Comparison of ENCODE assay signal across 1 cellular context in the genomic region with DNA sequence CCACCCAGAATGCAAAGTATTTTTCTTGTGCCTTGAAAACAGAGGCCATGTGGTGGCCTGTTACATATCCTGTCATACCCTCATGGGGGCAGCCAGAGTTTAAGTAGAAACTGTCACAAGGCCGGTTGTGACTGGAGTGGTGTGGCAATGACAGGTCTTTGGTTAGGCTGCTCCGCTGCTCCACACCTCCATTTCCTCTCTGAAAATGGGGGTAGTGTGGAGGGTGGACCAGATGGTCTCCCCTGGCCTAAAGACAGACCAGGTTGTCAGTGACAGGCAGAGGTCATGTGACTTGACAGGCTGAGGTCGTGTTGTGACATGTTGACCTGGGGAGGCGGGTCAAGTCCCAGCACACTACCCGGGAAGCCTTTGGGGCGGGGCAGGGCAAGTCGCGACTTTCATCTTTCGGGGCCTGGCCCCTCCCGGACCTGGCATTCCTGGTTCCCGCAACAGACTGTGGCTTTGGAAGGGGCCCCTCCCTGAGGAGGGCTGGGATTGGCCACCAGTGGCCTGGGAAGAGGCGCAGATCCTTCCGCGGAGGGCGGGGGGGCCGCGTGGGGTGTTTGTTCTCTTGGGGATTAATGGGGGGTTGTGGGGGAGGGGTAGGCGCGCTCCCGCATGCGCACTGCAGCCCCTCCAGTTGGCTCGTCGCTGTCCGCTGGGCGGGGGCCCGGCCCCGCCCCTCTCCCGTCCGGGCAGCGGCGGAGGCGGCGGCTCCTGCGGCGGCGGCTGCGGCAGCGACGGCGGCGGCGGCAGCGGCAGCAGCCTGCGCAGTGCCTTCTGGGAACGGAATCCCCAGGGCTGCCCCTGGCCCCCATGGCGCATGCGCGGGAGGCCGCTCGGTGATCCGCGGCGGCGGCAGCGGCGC.
TF ChIP-seq lines count a peak whose summit lies in the region.

MBD6 (plus strand) TSS at position 806 of the 868 bp plus-strand sequence. CDS start 1,480 bp downstream, outside the sequence.

TF ChIP-seq in HepG2, 621 proteins besides CTCF, POLR2A, EP300 and RAD21 (continued from another document and continues in another):
- no peak for TF ChIP-seq CBX5 (CRISPR knock-in tag; IDR thresholded peaks at IDR 0.05; ENCODE audit: borderline replicate concordance)
- peak; percentile 63 for TF ChIP-seq NFYB (CRISPR knock-in tag; IDR thresholded peaks at IDR 0.05)
- TF ChIP-seq DMAP1 (CRISPR knock-in tag; IDR thresholded peaks at IDR 0.05): peak; percentile 54
- peak; percentile 72; the same call in 1 of the 2 replicates for TF ChIP-seq MXD4 (CRISPR knock-in tag; IDR thresholded peaks at IDR 0.05)
- TF ChIP-seq BCL6 (CRISPR knock-in tag; IDR thresholded peaks at IDR 0.05): peak; percentile 62
- 0 out of 2 replicates have a peak, but pooled peaks have one; percentile 49 for TF ChIP-seq KDM6A (CRISPR knock-in tag; IDR thresholded peaks at IDR 0.05; ENCODE audit: low read depth)
- TF ChIP-seq PHF21A (CRISPR knock-in tag; IDR thresholded peaks at IDR 0.05): peak; percentile 74
- TF ChIP-seq MEIS1 (CRISPR knock-in tag; IDR thresholded peaks at IDR 0.05; ENCODE audit: borderline replicate concordance): peak; percentile 98; the same call in 1 of the 2 replicates
- TF ChIP-seq SNRNP70 (IDR thresholded peaks at IDR 0.05; ENCODE audit: low read depth, low read length): no peak
- TF ChIP-seq MYC (CRISPR knock-in tag; IDR thresholded peaks at IDR 0.05; ENCODE audit: borderline replicate concordance): peak; percentile 50
- TF ChIP-seq, protein P1, sequence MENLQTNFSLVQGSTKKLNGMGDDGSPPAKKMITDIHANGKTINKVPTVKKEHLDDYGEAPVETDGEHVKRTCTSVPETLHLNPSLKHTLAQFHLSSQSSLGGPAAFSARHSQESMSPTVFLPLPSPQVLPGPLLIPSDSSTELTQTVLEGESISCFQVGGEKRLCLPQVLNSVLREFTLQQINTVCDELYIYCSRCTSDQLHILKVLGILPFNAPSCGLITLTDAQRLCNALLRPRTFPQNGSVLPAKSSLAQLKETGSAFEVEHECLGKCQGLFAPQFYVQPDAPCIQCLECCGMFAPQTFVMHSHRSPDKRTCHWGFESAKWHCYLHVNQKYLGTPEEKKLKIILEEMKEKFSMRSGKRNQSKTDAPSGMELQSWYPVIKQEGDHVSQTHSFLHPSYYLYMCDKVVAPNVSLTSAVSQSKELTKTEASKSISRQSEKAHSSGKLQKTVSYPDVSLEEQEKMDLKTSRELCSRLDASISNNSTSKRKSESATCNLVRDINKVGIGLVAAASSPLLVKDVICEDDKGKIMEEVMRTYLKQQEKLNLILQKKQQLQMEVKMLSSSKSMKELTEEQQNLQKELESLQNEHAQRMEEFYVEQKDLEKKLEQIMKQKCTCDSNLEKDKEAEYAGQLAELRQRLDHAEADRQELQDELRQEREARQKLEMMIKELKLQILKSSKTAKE (CRISPR knock-in tag; IDR thresholded peaks at IDR 0.05; ENCODE audit: borderline replicate concordance): peak; percentile 77
- TF ChIP-seq ONECUT2 (CRISPR knock-in tag; IDR thresholded peaks at IDR 0.05): no peak
- peak; percentile 85 for TF ChIP-seq RBFOX2 (IDR thresholded peaks at IDR 0.05; ENCODE audit: low read depth, low read length)
- TF ChIP-seq, protein P2, sequence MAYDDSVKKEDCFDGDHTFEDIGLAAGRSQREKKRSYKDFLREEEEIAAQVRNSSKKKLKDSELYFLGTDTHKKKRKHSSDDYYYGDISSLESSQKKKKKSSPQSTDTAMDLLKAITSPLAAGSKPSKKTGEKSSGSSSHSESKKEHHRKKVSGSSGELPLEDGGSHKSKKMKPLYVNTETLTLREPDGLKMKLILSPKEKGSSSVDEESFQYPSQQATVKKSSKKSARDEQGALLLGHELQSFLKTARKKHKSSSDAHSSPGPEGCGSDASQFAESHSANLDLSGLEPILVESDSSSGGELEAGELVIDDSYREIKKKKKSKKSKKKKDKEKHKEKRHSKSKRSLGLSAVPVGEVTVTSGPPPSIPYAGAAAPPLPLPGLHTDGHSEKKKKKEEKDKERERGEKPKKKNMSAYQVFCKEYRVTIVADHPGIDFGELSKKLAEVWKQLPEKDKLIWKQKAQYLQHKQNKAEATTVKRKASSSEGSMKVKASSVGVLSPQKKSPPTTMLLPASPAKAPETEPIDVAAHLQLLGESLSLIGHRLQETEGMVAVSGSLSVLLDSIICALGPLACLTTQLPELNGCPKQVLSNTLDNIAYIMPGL (CRISPR knock-in tag; IDR thresholded peaks at IDR 0.05; ENCODE audit: borderline replicate concordance in 1 of 2, low read depth in 1 of 2): peak in 1 of 2 experiments; percentile 86; a peak in 1 of 4 replicates
- no peak for TF ChIP-seq ATF7 (IDR thresholded peaks at IDR 0.05)
- TF ChIP-seq ATF7 (CRISPR knock-in tag; IDR thresholded peaks at IDR 0.05): peak; percentile 92
- TF ChIP-seq RFX3 (CRISPR knock-in tag; IDR thresholded peaks at IDR 0.05): no peak
- no peak for TF ChIP-seq ZNF335 (CRISPR knock-in tag; IDR thresholded peaks at IDR 0.05)
- TF ChIP-seq, protein P3, sequence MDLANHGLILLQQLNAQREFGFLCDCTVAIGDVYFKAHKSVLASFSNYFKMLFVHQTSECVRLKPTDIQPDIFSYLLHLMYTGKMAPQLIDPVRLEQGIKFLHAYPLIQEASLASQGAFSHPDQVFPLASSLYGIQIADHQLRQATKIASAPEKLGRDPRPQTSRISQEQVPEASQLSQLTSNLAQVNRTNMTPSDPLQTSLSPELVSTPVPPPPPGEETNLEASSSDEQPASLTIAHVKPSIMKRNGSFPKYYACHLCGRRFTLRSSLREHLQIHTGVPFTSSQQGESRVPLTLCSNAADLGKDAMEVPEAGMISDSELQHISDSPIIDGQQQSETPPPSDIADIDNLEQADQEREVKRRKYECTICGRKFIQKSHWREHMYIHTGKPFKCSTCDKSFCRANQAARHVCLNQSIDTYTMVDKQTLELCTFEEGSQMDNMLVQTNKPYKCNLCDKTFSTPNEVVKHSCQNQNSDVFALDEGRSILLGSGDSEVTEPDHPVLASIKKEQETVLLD (CRISPR knock-in tag; IDR thresholded peaks at IDR 0.05; ENCODE audit: low read depth): peak; percentile 98
- TF ChIP-seq CCAR2 (optimal IDR thresholded peaks at IDR 0.05; ENCODE audit: low read depth, low read length): peak; percentile 82
- TF ChIP-seq, protein P4, sequence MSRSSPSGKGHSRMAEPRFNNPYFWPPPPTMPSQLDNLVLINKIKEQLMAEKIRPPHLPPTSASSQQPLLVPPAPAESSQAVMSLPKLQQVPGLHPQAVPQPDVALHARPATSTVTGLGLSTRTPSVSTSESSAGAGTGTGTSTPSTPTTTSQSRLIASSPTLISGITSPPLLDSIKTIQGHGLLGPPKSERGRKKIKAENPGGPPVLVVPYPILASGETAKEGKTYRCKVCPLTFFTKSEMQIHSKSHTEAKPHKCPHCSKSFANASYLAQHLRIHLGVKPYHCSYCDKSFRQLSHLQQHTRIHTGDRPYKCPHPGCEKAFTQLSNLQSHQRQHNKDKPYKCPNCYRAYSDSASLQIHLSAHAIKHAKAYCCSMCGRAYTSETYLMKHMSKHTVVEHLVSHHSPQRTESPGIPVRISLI (CRISPR knock-in tag; IDR thresholded peaks at IDR 0.05; ENCODE audit: borderline replicate concordance): peak; percentile 46; the same call in 1 of the 2 replicates
- TF ChIP-seq ATF2 (CRISPR knock-in tag; IDR thresholded peaks at IDR 0.05): 0 out of 2 replicates have a peak, but pooled peaks have one; percentile 15
- TF ChIP-seq, protein P5, sequence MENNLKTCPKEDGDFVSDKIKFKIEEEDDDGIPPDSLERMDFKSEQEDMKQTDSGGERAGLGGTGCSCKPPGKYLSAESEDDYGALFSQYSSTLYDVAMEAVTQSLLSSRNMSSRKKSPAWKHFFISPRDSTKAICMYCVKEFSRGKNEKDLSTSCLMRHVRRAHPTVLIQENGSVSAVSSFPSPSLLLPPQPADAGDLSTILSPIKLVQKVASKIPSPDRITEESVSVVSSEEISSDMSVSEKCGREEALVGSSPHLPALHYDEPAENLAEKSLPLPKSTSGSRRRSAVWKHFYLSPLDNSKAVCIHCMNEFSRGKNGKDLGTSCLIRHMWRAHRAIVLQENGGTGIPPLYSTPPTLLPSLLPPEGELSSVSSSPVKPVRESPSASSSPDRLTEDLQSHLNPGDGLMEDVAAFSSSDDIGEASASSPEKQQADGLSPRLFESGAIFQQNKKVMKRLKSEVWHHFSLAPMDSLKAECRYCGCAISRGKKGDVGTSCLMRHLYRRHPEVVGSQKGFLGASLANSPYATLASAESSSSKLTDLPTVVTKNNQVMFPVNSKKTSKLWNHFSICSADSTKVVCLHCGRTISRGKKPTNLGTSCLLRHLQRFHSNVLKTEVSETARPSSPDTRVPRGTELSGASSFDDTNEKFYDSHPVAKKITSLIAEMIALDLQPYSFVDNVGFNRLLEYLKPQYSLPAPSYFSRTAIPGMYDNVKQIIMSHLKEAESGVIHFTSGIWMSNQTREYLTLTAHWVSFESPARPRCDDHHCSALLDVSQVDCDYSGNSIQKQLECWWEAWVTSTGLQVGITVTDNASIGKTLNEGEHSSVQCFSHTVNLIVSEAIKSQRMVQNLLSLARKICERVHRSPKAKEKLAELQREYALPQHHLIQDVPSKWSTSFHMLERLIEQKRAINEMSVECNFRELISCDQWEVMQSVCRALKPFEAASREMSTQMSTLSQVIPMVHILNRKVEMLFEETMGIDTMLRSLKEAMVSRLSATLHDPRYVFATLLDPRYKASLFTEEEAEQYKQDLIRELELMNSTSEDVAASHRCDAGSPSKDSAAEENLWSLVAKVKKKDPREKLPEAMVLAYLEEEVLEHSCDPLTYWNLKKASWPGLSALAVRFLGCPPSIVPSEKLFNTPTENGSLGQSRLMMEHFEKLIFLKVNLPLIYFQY (CRISPR knock-in tag; IDR thresholded peaks at IDR 0.05; ENCODE audit: borderline replicate concordance): peak; percentile 82; the same call in 1 of the 2 replicates
- peak; percentile 41 for TF ChIP-seq JARID2 (CRISPR knock-in tag; IDR thresholded peaks at IDR 0.05; ENCODE audit: insufficient replicate concordance)
- TF ChIP-seq SNAPC4 (CRISPR knock-in tag; IDR thresholded peaks at IDR 0.05): 0 out of 2 replicates have a peak, but pooled peaks have one; percentile 42
- 0 out of 2 replicates have a peak, but pooled peaks have one; percentile 74 for TF ChIP-seq PCBP1 (IDR thresholded peaks at IDR 0.05; ENCODE audit: borderline replicate concordance, low read depth, low read length)
- peak; percentile 81; the same call in 1 of the 2 replicates for TF ChIP-seq MTA1 (CRISPR knock-in tag; IDR thresholded peaks at IDR 0.05; ENCODE audit: borderline replicate concordance)
- peak; percentile 93 for TF ChIP-seq RXRA (CRISPR knock-in tag; IDR thresholded peaks at IDR 0.05)
- no peak for TF ChIP-seq LCORL (IDR thresholded peaks at IDR 0.05)
- peak; percentile 88 for TF ChIP-seq LCORL (CRISPR knock-in tag; IDR thresholded peaks at IDR 0.05)
- TF ChIP-seq, protein P6, sequence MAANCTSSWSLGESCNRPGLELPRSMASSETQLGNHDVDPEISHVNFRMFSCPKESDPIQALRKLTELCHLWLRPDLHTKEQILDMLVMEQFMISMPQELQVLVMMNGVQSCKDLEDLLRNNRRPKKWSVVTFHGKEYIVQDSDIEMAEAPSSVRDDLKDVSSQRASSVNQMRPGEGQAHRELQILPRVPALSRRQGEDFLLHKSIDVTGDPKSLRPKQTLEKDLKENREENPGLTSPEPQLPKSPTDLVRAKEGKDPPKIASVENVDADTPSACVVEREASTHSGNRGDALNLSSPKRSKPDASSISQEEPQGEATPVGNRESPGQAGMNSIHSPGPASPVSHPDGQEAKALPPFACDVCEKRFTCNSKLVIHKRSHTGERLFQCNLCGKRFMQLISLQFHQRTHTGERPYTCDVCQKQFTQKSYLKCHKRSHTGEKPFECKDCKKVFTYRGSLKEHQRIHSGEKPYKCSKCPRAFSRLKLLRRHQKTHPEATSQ (CRISPR knock-in tag; IDR thresholded peaks at IDR 0.05; ENCODE audit: borderline replicate concordance): no peak
- 0 out of 2 replicates have a peak, but pooled peaks have one; percentile 31 for TF ChIP-seq SAFB2 (CRISPR knock-in tag; IDR thresholded peaks at IDR 0.05; ENCODE audit: borderline replicate concordance, low read depth)
